In the genomic region with DNA sequence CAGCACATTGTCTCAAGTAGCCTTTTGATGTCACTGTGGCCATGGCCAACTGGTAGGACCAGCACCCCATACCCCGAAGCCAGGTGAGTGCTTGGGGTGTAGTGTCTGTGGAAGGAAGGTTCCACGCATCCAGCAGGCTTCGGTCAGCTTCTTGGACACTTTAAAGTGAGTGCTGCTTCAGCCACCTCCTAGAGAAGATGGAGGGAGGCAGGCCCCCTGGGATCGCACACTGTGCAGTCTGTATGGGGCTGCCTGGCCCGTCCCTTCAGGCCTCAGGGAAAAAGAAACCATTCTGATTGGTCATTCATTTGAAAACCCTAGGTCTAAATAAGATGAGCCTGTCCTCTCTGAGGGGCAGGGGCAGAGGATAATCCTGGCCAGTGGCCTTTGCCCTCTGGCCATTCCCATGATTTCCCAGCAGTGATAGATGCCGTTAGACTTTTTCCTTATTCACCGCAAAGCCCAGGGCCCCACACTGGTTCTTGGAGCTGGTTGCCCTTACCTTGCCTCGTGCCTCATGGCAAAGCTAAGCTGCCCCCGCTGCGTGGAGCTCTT, we compare ENCODE assay signal across 1 cellular context.
TF ChIP-seq lines count a peak whose summit lies in the region.

No MANE protein-coding gene starts in this region.

TF ChIP-seq in HepG2, 621 proteins besides CTCF, POLR2A, EP300 and RAD21:
- TF ChIP-seq HNF4A (CRISPR knock-in tag; IDR thresholded peaks at IDR 0.05): peak; percentile 34; the same call in 1 of the 2 replicates
- 0 out of 2 replicates have a peak, but pooled peaks have one; percentile 7 for TF ChIP-seq ZBTB33 (CRISPR knock-in tag; IDR thresholded peaks at IDR 0.05)
- no peak for TF ChIP-seq ZNF343 (CRISPR knock-in tag; IDR thresholded peaks at IDR 0.05)
- TF ChIP-seq, protein P1, sequence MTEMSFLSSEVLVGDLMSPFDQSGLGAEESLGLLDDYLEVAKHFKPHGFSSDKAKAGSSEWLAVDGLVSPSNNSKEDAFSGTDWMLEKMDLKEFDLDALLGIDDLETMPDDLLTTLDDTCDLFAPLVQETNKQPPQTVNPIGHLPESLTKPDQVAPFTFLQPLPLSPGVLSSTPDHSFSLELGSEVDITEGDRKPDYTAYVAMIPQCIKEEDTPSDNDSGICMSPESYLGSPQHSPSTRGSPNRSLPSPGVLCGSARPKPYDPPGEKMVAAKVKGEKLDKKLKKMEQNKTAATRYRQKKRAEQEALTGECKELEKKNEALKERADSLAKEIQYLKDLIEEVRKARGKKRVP (CRISPR knock-in tag; IDR thresholded peaks at IDR 0.05): no peak
- TF ChIP-seq ZC3H4 (CRISPR knock-in tag; IDR thresholded peaks at IDR 0.05; ENCODE audit: borderline replicate concordance): no peak
- TF ChIP-seq ZNF687 (CRISPR knock-in tag; IDR thresholded peaks at IDR 0.05): 0 out of 2 replicates have a peak, but pooled peaks have one; percentile 14
TF ChIP-seq in HepG2: peak in this region for 3.
